8 cellular contexts compared by ENCODE assay signal in the genomic region with DNA sequence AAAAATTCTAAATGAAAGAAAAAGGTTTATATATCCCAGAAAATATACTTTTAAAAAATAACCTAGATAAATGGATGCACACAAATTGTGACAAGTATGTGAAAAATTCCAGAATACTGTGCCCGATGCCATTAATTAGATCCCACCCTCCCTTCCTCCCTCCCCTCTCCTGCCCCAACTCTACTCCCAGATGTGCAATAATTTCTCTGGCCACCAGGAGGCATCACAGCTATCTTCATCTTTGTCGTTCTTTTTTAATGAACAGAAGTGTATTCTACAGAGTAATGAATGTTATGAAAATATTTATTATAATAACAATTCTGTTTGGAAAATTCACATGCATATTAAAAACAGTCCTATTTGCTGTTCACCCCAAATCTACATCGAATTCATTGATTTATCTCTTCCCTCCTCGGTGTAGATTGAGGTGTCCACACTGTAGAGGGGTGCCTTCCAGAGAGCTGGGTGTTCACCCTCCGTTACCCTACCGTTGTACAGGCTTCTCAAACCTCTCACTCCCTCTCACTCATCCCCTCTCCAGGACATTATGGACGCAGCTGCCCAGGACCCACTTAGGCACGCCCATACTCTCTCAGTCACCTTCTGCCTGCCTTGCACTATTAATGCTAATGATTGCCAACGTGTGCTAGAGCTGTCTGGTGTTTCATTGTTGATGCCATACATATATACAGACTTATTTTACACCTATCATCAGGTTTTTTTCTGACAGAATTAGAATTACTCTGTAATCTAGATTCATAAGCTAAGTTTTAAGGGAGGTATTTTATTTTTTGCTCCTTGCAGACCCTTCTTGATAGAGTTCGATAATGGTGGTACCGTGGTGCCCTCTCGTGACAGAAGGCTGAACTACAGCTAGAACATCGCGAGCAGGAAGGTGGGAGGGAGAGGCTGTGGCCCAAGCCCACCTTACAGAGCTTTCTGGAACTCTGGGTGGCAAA. TPM values are rescaled to one million over a fixed set of nuclear protein-coding genes. Genes with fewer than 3 reads are reported as not detected.
DNase-seq lines count a peak whose midpoint lies in the region; ATAC-seq, FAIRE-seq and TF ChIP-seq lines count a peak whose summit lies in the region.

No MANE protein-coding gene starts in this region.

- DNase-seq in A549 (ENCODE audit: low read depth in 1 of 2, low spot score in 1 of 2) (peak; percentile 11 to 48), NCI-H526 (lab: John Stamatoyannopoulos, UW) (peak; percentile 39 to 67), ecto neural progenitor cell (ENCODE audit: low spot score) (peak; percentile 67), memory B cell (ENCODE audit: low spot score in 2 of 2) (peak; percentile 26 to 51)
- DNase-seq in activated CD4-positive, alpha-beta T cell treated with anti-CD3 and anti-CD28 coated beads, Interleukin-2, amount 50 U/mL, for 24 hours (ENCODE audit: low read depth in 1 of 2, low spot score in 1 of 2) = peak; percentile 5 to 19
- peak; percentile 14 to 27 for DNase-seq in stimulated activated CD8-positive, alpha-beta memory T cell treated with anti-CD3 and anti-CD28 coated beads, Interleukin-4, amount 100 ng/mL, for 4 hours (ENCODE audit: low read depth in 2 of 2, low spot score in 1 of 2)

- peak; percentile 24 to 37; a peak in 2 of 5 replicates for TF ChIP-seq RAD21 in A549 (conservative IDR thresholded peaks at IDR 0.05 in 1 of 2, IDR thresholded peaks at IDR 0.05 in 1 of 2)

- peak; percentile 95 for ATAC-seq in A549
- peak; percentile 58 for ATAC-seq in GM18858 (IDR thresholded peaks at IDR 0.05; ENCODE audit: unreplicated experiment)
- peak; percentile 87 for ATAC-seq in HG03354 (IDR thresholded peaks at IDR 0.05; ENCODE audit: poor library complexity, severe bottlenecking, unreplicated experiment)
- peak; percentile 67 for ATAC-seq in memory B cell (ENCODE audit: low read depth)

- no peak for TF ChIP-seq EP300 in A549 (IDR thresholded peaks at IDR 0.05)

- H3K27ac Mint-ChIP-seq in memory B cell = no peak overlapping the region

- peak overlapping the region; percentile 82 for H3K4me2 ChIP-seq in A549

- no peaks in the 10 kb centered on the region for H3K9me3 Mint-ChIP-seq in memory B cell

- no peaks in the 10 kb centered on the region for H3K36me3 Mint-ChIP-seq in memory B cell

- peak overlapping the region; percentile 81 for H3K4me3 Mint-ChIP-seq in memory B cell

- H3K4me3 ChIP-seq in A549 = peak overlapping the region; percentile 32

- CTCF ChIA-PET in A549 (lab: Yijun Ruan, JAX) = interaction anchor here (0.5 to 4.2 kb wide), 36 partner anchors 9 to 1470 kb away, joined by 3 to 46 read pairs (median 4); no protein-coding TSS in a partner anchor

- no peak for TF ChIP-seq POLR2A in A549 (IDR thresholded peaks at IDR 0.05; ENCODE audit: low read length)

- no peaks in the 10 kb centered on the region for H3K4me1 ChIP-seq in A549

- peaks cover 6% of the 10 kb centered on the region for H3K4me1 Mint-ChIP-seq in memory B cell

- H3K27ac ChIP-seq in A549 = no peak overlapping the region

- H3K9me3 ChIP-seq in A549 = no peaks in the 10 kb centered on the region

- WGBS in A549 (ENCODE audit: missing lambda C conversion rate) = 6% methylated on average over 12 of the region's 14 CpGs

- POLR2A ChIA-PET in A549 (lab: Yijun Ruan, JAX) = no interaction called here

- no peaks in the 10 kb centered on the region for H3K27me3 Mint-ChIP-seq in memory B cell

- peak; percentile 49 for FAIRE-seq in A549 (lab: Jason Lieb, UNC)

- TF ChIP-seq CTCF in A549 (IDR thresholded peaks at IDR 0.05) = peak; percentile 57

TF ChIP-seq in A549, 52 proteins besides CTCF, POLR2A, EP300 and RAD21:
- no peak for TF ChIP-seq ZSCAN20 (CRISPR knock-in tag; IDR thresholded peaks at IDR 0.05)
- TF ChIP-seq MAFK (IDR thresholded peaks at IDR 0.05; ENCODE audit: partially characterized antibody) = peak; percentile 10
- TF ChIP-seq POLR2AphosphoS2 (conservative IDR thresholded peaks at IDR 0.05; ENCODE audit: low read length) = no peak
- peak; percentile 57 for TF ChIP-seq SMC3 (IDR thresholded peaks at IDR 0.05)

RNA-seq across cellular contexts. Expression of gene RAB40AL, which starts 14.1 kb away (rescaled TPM):
- 0.48 and 1.1 TPM in 2 replicates for polyA plus RNA-seq in A549 (2011; rRNA removed)
- polyA plus RNA-seq in A549 (2012; cell fraction: cytosol; rRNA removed) = 0.16 and 0.21 TPM in 2 replicates
- polyA plus RNA-seq in A549 (2012; cell fraction: nucleus; rRNA removed) = 4.9 and 5.5 TPM in 2 replicates
- 0.09 TPM in 2 of 3 replicates, not detected in the other for polyA plus RNA-seq in A549 (2017; fragmentation: RNase III; extraction: RNeasy Plus Mini Kit Qiagen cat#74134 plus additional on column Dnase treatment)
- polyA minus RNA-seq in A549 (2011; rRNA and poly(A)+ RNA removed) = 8.2 and 9.6 TPM in 2 replicates

Comparison
In these comparisons a context has a peak if more than half of its experiments do, and no peak if none do; other contexts are left out.
1. DNase-seq: peak in every context shown above with its lines; median percentile 67 in ecto neural progenitor cell; 53 in NCI-H526; 38 in memory B cell; 30 in A549; 20 in stimulated activated CD8-positive, alpha-beta memory T cell treated with anti-CD3 and anti-CD28 coated beads, Interleukin-4, amount 100 ng/mL, for 4 hours; 12 in activated CD4-positive, alpha-beta T cell treated with anti-CD3 and anti-CD28 coated beads, Interleukin-2, amount 50 U/mL, for 24 hours.